In genomic region chr16:84461504-84462295, GRCh38 we compare ENCODE assay signal across 22 cellular contexts. TPM values are rescaled to one million over a fixed set of nuclear protein-coding genes. Genes with fewer than 3 reads are reported as not detected.
DNase-seq lines count a peak whose midpoint lies in the region; ATAC-seq and TF ChIP-seq lines count a peak whose summit lies in the region.
"Had no signal": no experiment of that assay in that cellular context is flagged by ENCODE, and none has a peak within 500 bp of the region (broad histone marks: within the 10 kb centered on the region; RNA-seq: fewer than 3 reads in every experiment).

No MANE protein-coding gene starts in this region.

- H3K4me1 Mint-ChIP-seq in MCF 10A (ENCODE audit: insufficient read depth, unreplicated experiment), result peaks cover 6% of the 10 kb centered on the region
- H3K4me1 Mint-ChIP-seq: stimulated activated memory B cell treated with anti-CD40 and anti-IgM and Interleukin-4, amounts not matched to agents 10 μg/mL and 1 μg/mL and 100 μg/mL, for 72 hours had no signal

- peaks cover 50% of the 10 kb centered on the region for H3K36me3 Mint-ChIP-seq in MCF 10A (ENCODE audit: insufficient read depth, unreplicated experiment)

- no peaks in the 10 kb centered on the region for H3K9me3 ChIP-seq in mammary epithelial cell (replicated peaks; ENCODE audit: insufficient read depth, low read length)
- H3K9me3 ChIP-seq in Peyer's patch, result no peaks in the 10 kb centered on the region
- H3K9me3 ChIP-seq in spleen, result peaks cover 0 to 8% (median 5%) of the 10 kb centered on the region in 8 donors

- CTCF ChIA-PET in MCF 10A (lab: Yijun Ruan, JAX), result no interaction called here
- CTCF ChIA-PET in mammary epithelial cell (lab: Charles Lee; ENCODE audit: low non-redundant PET), result no interaction called here

- TF ChIP-seq POLR2A in Peyer's patch (IDR thresholded peaks at IDR 0.05), result no peak
- TF ChIP-seq POLR2A in spleen (IDR thresholded peaks at IDR 0.05), result no peak

- no peaks in the 10 kb centered on the region for H4K20me1 ChIP-seq in mammary epithelial cell (ENCODE audit: insufficient read depth, low read length)

- H3K27ac ChIP-seq in mammary epithelial cell (ENCODE audit: insufficient read depth, low read depth, low read length), result no peak overlapping the region
- no peak overlapping the region for H3K27ac ChIP-seq in Peyer's patch
- no peak overlapping the region for H3K27ac ChIP-seq in spleen
- H3K27ac ChIP-seq: breast epithelium, left lung, skin epidermis had no signal

- no peaks in the 10 kb centered on the region for H3K9me3 Mint-ChIP-seq in MCF 10A (ENCODE audit: unreplicated experiment)
- H3K9me3 Mint-ChIP-seq: stimulated activated memory B cell treated with anti-CD40 and anti-IgM and Interleukin-4, amounts not matched to agents 10 μg/mL and 1 μg/mL and 100 μg/mL, for 72 hours had no signal

- H3K4me1 ChIP-seq in mammary epithelial cell (ENCODE audit: insufficient read depth, low read length) (no peaks in the 10 kb centered on the region), Peyer's patch (no peaks in the 10 kb centered on the region), spleen (peaks cover 0 to 10% (median 3%) of the 10 kb centered on the region in 6 donors)
- H3K4me1 ChIP-seq: breast epithelium, left lung had no signal

- peaks cover 41% of the 10 kb centered on the region for H3K36me3 ChIP-seq in mammary epithelial cell (ENCODE audit: insufficient read depth, low read length)
- peaks cover 0 to 53% (median 0%) of the 10 kb centered on the region in 3 donors for H3K36me3 ChIP-seq in Peyer's patch
- H3K36me3 ChIP-seq in spleen, result peaks cover 0 to 69% (median 2%) of the 10 kb centered on the region in 6 donors
- H3K36me3 ChIP-seq: breast epithelium had no signal

- H3K27ac Mint-ChIP-seq in MCF 10A (ENCODE audit: low read depth, unreplicated experiment), result peak overlapping the region; percentile 58
- H3K27ac Mint-ChIP-seq: CD4-positive, CD25-positive, alpha-beta regulatory T cell; stimulated activated memory B cell treated with anti-CD40 and anti-IgM and Interleukin-4, amounts not matched to agents 10 μg/mL and 1 μg/mL and 100 μg/mL, for 72 hours had no signal

- TF ChIP-seq CTCF in MCF 10A (IDR thresholded peaks at IDR 0.05; ENCODE audit: unreplicated experiment) (no peak), mammary epithelial cell (conservative IDR thresholded peaks at IDR 0.05 in 1 of 2, IDR thresholded peaks at IDR 0.05 in 1 of 2; ENCODE audit: extremely low read depth in 1 of 2, insufficient read depth in 1 of 2, low read depth in 1 of 2, low read length in 2 of 2) (no peak), Peyer's patch (IDR thresholded peaks at IDR 0.05) (no peak), spleen (IDR thresholded peaks at IDR 0.05 in 8 of 11, conservative IDR thresholded peaks at IDR 0.05 in 3 of 11) (no peak), GM13976 (IDR thresholded peaks at IDR 0.05; ENCODE audit: borderline replicate concordance, control extremely low read depth, extremely low read depth, insufficient read depth, missing control alignments) (no peak)

- H3K27me3 ChIP-seq in mammary epithelial cell (ENCODE audit: insufficient read depth, low read length), result no peaks in the 10 kb centered on the region
- no peaks in the 10 kb centered on the region for H3K27me3 ChIP-seq in Peyer's patch
- no peaks in the 10 kb centered on the region for H3K27me3 ChIP-seq in spleen (replicated peaks in 1 of 7)
- H3K27me3 ChIP-seq: breast epithelium, left lung had no signal

- H3K4me3 ChIP-seq in mammary epithelial cell (replicated peaks in 1 of 3; ENCODE audit: insufficient read depth in 1 of 3, low read depth in 2 of 3, low read length in 3 of 3) (no peak overlapping the region), Peyer's patch (no peak overlapping the region), spleen (no peak overlapping the region)
- H3K4me3 ChIP-seq: breast epithelium, left lung, skin epidermis had no signal

- POLR2A ChIA-PET in MCF 10A (lab: Yijun Ruan, JAX), result no interaction called here

- in situ Hi-C loops in mammary epithelial cell (cut with MboI; ENCODE audit: low sequenced_read_pairs in 2 of 2) (no loop called here), GM13976 (cut with MboI; ENCODE audit: low sequenced_read_pairs, unreplicated experiment) (no loop called here)

- ATAC-seq in left lobe of liver, result peak; percentile 13
- ATAC-seq: left lung; stimulated activated memory B cell treated with anti-CD40 and anti-IgM and Interleukin-4, amounts not matched to agents 10 μg/mL and 1 μg/mL and 100 μg/mL, for 72 hours had no signal

- WGBS in mammary epithelial cell (ENCODE audit: low coverage, missing lambda C conversion rate), result 97% methylated on average over 27 of the region's 30 CpGs
- 91 to 95% (median 94%) methylated on average over 29 to 30 of the region's 30 CpGs for whole genome bisulfite sequencing in spleen, 5 donors

- no TSS peak for BruUV-seq in MCF 10A (replicated peaks; lab: Mats Ljungman, UMichigan)
- BruUV-seq in mammary epithelial cell (replicated peaks; lab: Mats Ljungman, UMichigan), result no TSS peak

- intact Hi-C loops in MCF 10A (cut with micrococcal nuclease), result no loop called here
- intact Hi-C loops in mammary epithelial cell (cut with micrococcal nuclease), result no loop called here
- intact Hi-C loops in spleen (cut with DNase I; ENCODE audit: low total_unique reads), result no loop called here

- no peak overlapping the region for H3K9ac ChIP-seq in mammary epithelial cell (ENCODE audit: insufficient read depth, low read length)

- H3K4me2 ChIP-seq in mammary epithelial cell (ENCODE audit: insufficient read depth, low read depth, low read length), result no peak overlapping the region

- dilution Hi-C loops in mammary epithelial cell (cut with HindIII; ENCODE audit: low sequenced_read_pairs), result no loop called here

- no peaks in the 10 kb centered on the region for H3K27me3 Mint-ChIP-seq in MCF 10A (ENCODE audit: insufficient read depth, unreplicated experiment)
- H3K27me3 Mint-ChIP-seq: CD4-positive, CD25-positive, alpha-beta regulatory T cell; stimulated activated memory B cell treated with anti-CD40 and anti-IgM and Interleukin-4, amounts not matched to agents 10 μg/mL and 1 μg/mL and 100 μg/mL, for 72 hours had no signal

- DNase-seq in MCF 10A (ENCODE audit: unreplicated experiment) (no peak), mammary epithelial cell (no peak), Peyer's patch (peak in 2 of 3 donors; percentile 30 to 43), left lobe of liver (ENCODE audit: low spot score) (peak; percentile 41), spleen (peak; percentile 54), GM13976 (ENCODE audit: low spot score) (no peak), HT-29 (ENCODE audit: low spot score) (no peak)
- no peak for DNase-seq in stimulated activated naive CD4-positive, alpha-beta T cell treated with Interleukin-2 at 50 U/mL for 16 hours (lab: John Stamatoyannopoulos, UW)
- DNase-seq: activated CD4-positive, alpha-beta T cell treated with anti-CD3 and anti-CD28 coated beads for 4 hours; activated gamma-delta T cell treated with Interleukin-2 at 50 U/mL for 16 hours; CD4-positive, CD25-positive, alpha-beta regulatory T cell; cortex of kidney; DMS 273 treated with DMSO at 0.1 percent for 48 hours; KG1; left lung; MV-4-11; NCI-H526 treated with DMSO at 0.1 percent for 48 hours; SHP77 had no signal

- no peak overlapping the region for H3K4me3 Mint-ChIP-seq in MCF 10A (ENCODE audit: unreplicated experiment)
- H3K4me3 Mint-ChIP-seq: CD4-positive, CD25-positive, alpha-beta regulatory T cell; neural crest cell; stimulated activated memory B cell treated with anti-CD40 and anti-IgM and Interleukin-4, amounts not matched to agents 10 μg/mL and 1 μg/mL and 100 μg/mL, for 72 hours had no signal

- H3K79me2 ChIP-seq in mammary epithelial cell (ENCODE audit: insufficient read depth, low read length), result peaks cover 32% of the 10 kb centered on the region

- H2AFZ ChIP-seq in mammary epithelial cell (ENCODE audit: low read depth, low read length), result no peak overlapping the region

RNA-seq across cellular contexts. Expression of gene MEAK7, which starts 42.8 kb away (rescaled TPM):
- total RNA-seq in MCF 10A (2022), result 62.3 and 66.8 TPM in 2 replicates
- total RNA-seq in mammary epithelial cell, result 100 to 1,000 TPM in 1 of 2 donors, 10 to 100 TPM in 1; 73.5 to 107 TPM
- polyA plus RNA-seq in mammary epithelial cell, result 67.1 TPM
- polyA minus RNA-seq in mammary epithelial cell, result 84.8 TPM
- 10 to 100 TPM in 3 of 4 donors, 1 to 10 TPM in 1; 7.4 to 54.3 (median 47.0) TPM for total RNA-seq in Peyer's patch
- 2.9 TPM for total RNA-seq in left lobe of liver
- total RNA-seq in spleen, result 10 to 100 TPM in 5 of 7 donors, 1 to 10 TPM in 2; 9.4 to 14.9 (median 11.1) TPM
- 1 to 10 TPM; 1.5 to 2.7 (median 1.5) TPM for polyA plus RNA-seq in spleen
- total RNA-seq in HT-29 (2014; rRNA removed; shearing (Covaris generic)), result 7.4 and 11.3 TPM in 2 replicates

Comparison
In these comparisons a context has a peak if more than half of its experiments do, and no peak if none do; other contexts are left out.
1. DNase-seq: peak in Peyer's patch (2 of 3), left lobe of liver (single experiment) and spleen (single experiment); none in MCF 10A (single experiment), mammary epithelial cell (single experiment), GM13976 (single experiment), stimulated activated naive CD4-positive, alpha-beta T cell treated with Interleukin-2 at 50 U/mL for 16 hours (single experiment) and HT-29 (single experiment).